In the genomic region with DNA sequence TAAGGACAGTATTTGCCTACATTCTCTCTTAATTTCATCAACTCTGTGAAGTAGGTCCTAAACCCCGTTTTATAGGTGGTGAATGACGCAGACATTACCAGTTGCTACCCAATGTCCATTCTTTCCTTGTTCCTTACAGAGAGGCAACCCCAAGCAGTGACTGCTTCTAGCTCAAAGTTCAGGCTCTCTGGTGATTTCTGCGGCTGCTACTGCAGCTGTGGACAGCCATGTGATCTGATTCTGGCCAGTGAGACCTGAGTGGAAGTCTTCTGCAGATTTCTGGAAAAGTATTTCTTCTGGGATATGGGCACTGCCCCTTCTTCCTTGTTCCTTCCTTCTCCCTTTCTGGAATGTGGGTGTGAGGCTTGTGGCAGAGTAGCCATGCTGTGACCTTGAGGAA, we compare ENCODE assay signal across 10 cellular contexts.
DNase-seq lines count a peak whose midpoint lies in the region; ATAC-seq, FAIRE-seq and TF ChIP-seq lines count a peak whose summit lies in the region.
"Had no signal": no experiment of that assay in that cellular context is flagged by ENCODE, and none has a peak within 500 bp of the region (broad histone marks: within the 10 kb centered on the region; RNA-seq: fewer than 3 reads in every experiment).

No MANE protein-coding gene starts in this region.

- H3K27ac Mint-ChIP-seq in activated CD4-positive, alpha-beta memory T cell treated with anti-CD3 and anti-CD28 coated beads for 36 hours = peak overlapping the region; percentile 91
- no peak overlapping the region for H3K27ac Mint-ChIP-seq in activated CD4-positive, alpha-beta memory T cell treated with anti-CD3 and anti-CD28 coated beads, Interleukin-2, amount 10 ng/mL, durations not matched to agents 7 days and 5 days
- H3K27ac Mint-ChIP-seq in activated naive CD8-positive, alpha-beta T cell treated with anti-CD3 and anti-CD28 coated beads, Interleukin-2, amount 10 ng/mL, durations not matched to agents 7 days and 5 days = peak overlapping the region; percentile 43

- TF ChIP-seq CTCF in HepG2 (CRISPR knock-in tag; IDR thresholded peaks at IDR 0.05) = no peak
- no peak for TF ChIP-seq CTCF in thoracic aorta (IDR thresholded peaks at IDR 0.05)
- TF ChIP-seq CTCF in lower lobe of right lung (IDR thresholded peaks at IDR 0.05) = no peak

- in situ Hi-C loops in HepG2 (cut with HindIII; ENCODE audit: extremely low pct_ligation_motif_present, low pct_unique_long_range_greater_than_20kb) = no loop called here

- no peak overlapping the region for H3K9ac ChIP-seq in HepG2 (ENCODE audit: insufficient read depth, low read depth, low read length)

- CTCF ChIA-PET in activated CD4-positive, alpha-beta memory T cell treated with anti-CD3 and anti-CD28 coated beads for 36 hours (lab: Charles Lee) = interaction anchor here (1.3 kb wide), 1 partner anchor 114 kb away, joined by 3 read pairs; no protein-coding TSS in a partner anchor
- CTCF ChIA-PET in activated CD4-positive, alpha-beta memory T cell treated with anti-CD3 and anti-CD28 coated beads, Interleukin-2, amount 10 ng/mL, durations not matched to agents 7 days and 5 days (lab: Charles Lee) = interaction anchor here (1.1 to 1.2 kb wide), 2 partner anchors 25 to 26 kb away, joined by 3 to 7 read pairs; no protein-coding TSS in a partner anchor
- CTCF ChIA-PET in HepG2 (lab: Yijun Ruan, JAX; ENCODE audit: low intra/inter-chr PET ratio, low total read pairs) = no interaction called here

- TF ChIP-seq RAD21 in HepG2 (CRISPR knock-in tag; IDR thresholded peaks at IDR 0.05) = no peak

- no peak overlapping the region for H3K27ac ChIP-seq in HepG2 (ENCODE audit: extremely low read length, insufficient read depth, low read length)
- peak overlapping the region; percentile 82 to 87 for H3K27ac ChIP-seq in thoracic aorta
- H3K27ac ChIP-seq in lower lobe of right lung = no peak overlapping the region

- POLR2A ChIA-PET in activated CD4-positive, alpha-beta memory T cell treated with anti-CD3 and anti-CD28 coated beads for 36 hours (lab: Charles Lee) = interaction anchor here (1.1 to 4.1 kb wide), 4 partner anchors 25 to 113 kb away, joined by 3 to 39 read pairs (median 8); no protein-coding TSS in a partner anchor
- POLR2A ChIA-PET in activated CD4-positive, alpha-beta memory T cell treated with anti-CD3 and anti-CD28 coated beads, Interleukin-2, amount 10 ng/mL, durations not matched to agents 7 days and 5 days (lab: Charles Lee) = interaction anchor here (0.8 to 11.5 kb wide), 16 partner anchors 21 to 141 kb away, joined by 3 to 630 read pairs (median 6); a partner anchor contains a TSS
- POLR2A ChIA-PET in activated naive CD8-positive, alpha-beta T cell treated with anti-CD3 and anti-CD28 coated beads, Interleukin-2, amount 10 ng/mL, durations not matched to agents 7 days and 5 days (lab: Charles Lee) = interaction anchor here (0.5 to 9.8 kb wide), 12 partner anchors 16 to 112 kb away, joined by 3 to 310 read pairs (median 5); a partner anchor contains a TSS
- POLR2A ChIA-PET in HepG2 (lab: Yijun Ruan, JAX) = interaction anchor here (1.2 to 6.6 kb wide), 6 partner anchors 9 to 85 kb away, joined by 3 to 66 read pairs (median 17); a partner anchor contains a TSS

- TF ChIP-seq EP300 in HepG2 (IDR thresholded peaks at IDR 0.05; ENCODE audit: low read depth in 2 of 2, low read length in 2 of 2) (no peak), HepG2 (CRISPR knock-in tag; IDR thresholded peaks at IDR 0.05; ENCODE audit: borderline replicate concordance) (no peak)

- H3K27me3 Mint-ChIP-seq in activated CD4-positive, alpha-beta memory T cell treated with anti-CD3 and anti-CD28 coated beads for 36 hours = no peaks in the 10 kb centered on the region
- H3K27me3 Mint-ChIP-seq in activated CD4-positive, alpha-beta memory T cell treated with anti-CD3 and anti-CD28 coated beads, Interleukin-2, amount 10 ng/mL, durations not matched to agents 7 days and 5 days = no peaks in the 10 kb centered on the region
- H3K27me3 Mint-ChIP-seq in activated naive CD8-positive, alpha-beta T cell treated with anti-CD3 and anti-CD28 coated beads, Interleukin-2, amount 10 ng/mL, durations not matched to agents 7 days and 5 days = no peaks in the 10 kb centered on the region

- WGBS in HepG2 (ENCODE audit: low lambda C conversion rate) = 12% methylated on average over 3 of the region's 3 CpGs

- no peaks in the 10 kb centered on the region for H3K79me2 ChIP-seq in HepG2 (ENCODE audit: insufficient read depth, low read length)

- FAIRE-seq in HepG2 (lab: Jason Lieb, UNC) = peak; percentile 60
- FAIRE-seq in GM19239 (lab: Jason Lieb, UNC) = no peak
- FAIRE-seq: bronchial epithelial cell had no signal

- H3K4me3 ChIP-seq in HepG2 (replicated peaks in 1 of 3; ENCODE audit: insufficient read depth in 1 of 3, low read depth in 2 of 3, low read length in 3 of 3) (no peak overlapping the region), thoracic aorta (no peak overlapping the region), lower lobe of right lung (no peak overlapping the region)

- H3K27me3 ChIP-seq in HepG2 (ENCODE audit: control insufficient read depth in 1 of 2, insufficient read depth in 2 of 2, low read length in 2 of 2) (no peaks in the 10 kb centered on the region), thoracic aorta (replicated peaks; ENCODE audit: insufficient read depth) (no peaks in the 10 kb centered on the region), lower lobe of right lung (ENCODE audit: low read depth) (no peaks in the 10 kb centered on the region)

- H3K36me3 Mint-ChIP-seq in activated CD4-positive, alpha-beta memory T cell treated with anti-CD3 and anti-CD28 coated beads for 36 hours = peaks cover 2% of the 10 kb centered on the region
- H3K36me3 Mint-ChIP-seq in activated CD4-positive, alpha-beta memory T cell treated with anti-CD3 and anti-CD28 coated beads, Interleukin-2, amount 10 ng/mL, durations not matched to agents 7 days and 5 days (ENCODE audit: low read depth) = peaks cover 13% of the 10 kb centered on the region
- peaks cover 25% of the 10 kb centered on the region for H3K36me3 Mint-ChIP-seq in activated naive CD8-positive, alpha-beta T cell treated with anti-CD3 and anti-CD28 coated beads, Interleukin-2, amount 10 ng/mL, durations not matched to agents 7 days and 5 days

- H3K36me3 ChIP-seq in HepG2 (replicated peaks in 1 of 2; ENCODE audit: control insufficient read depth in 1 of 2, insufficient read depth in 2 of 2, low read length in 2 of 2) (no peaks in the 10 kb centered on the region), thoracic aorta (no peaks in the 10 kb centered on the region), lower lobe of right lung (no peaks in the 10 kb centered on the region)

- intact Hi-C loops in activated CD4-positive, alpha-beta memory T cell treated with anti-CD3 and anti-CD28 coated beads for 36 hours (cut with micrococcal nuclease) = no loop called here
- intact Hi-C loops in HepG2 (cut with micrococcal nuclease; ENCODE audit: unreplicated experiment) (no loop called here), lower lobe of right lung (cut with DNase I) (no loop called here)

- no peak for DNase-seq in activated CD4-positive, alpha-beta memory T cell treated with anti-CD3 and anti-CD28 coated beads for 36 hours
- DNase-seq in activated CD4-positive, alpha-beta memory T cell treated with anti-CD3 and anti-CD28 coated beads, Interleukin-2, amount 10 ng/mL, durations not matched to agents 7 days and 5 days = no peak
- DNase-seq in activated naive CD8-positive, alpha-beta T cell treated with anti-CD3 and anti-CD28 coated beads, Interleukin-2, amount 10 ng/mL, durations not matched to agents 7 days and 5 days = no peak
- DNase-seq in HepG2 (ENCODE audit: low spot score) (no peak), thoracic aorta (ENCODE audit: low spot score) (no peak), GM19239 (ENCODE audit: insufficient read length, low spot score) (no peak), lower lobe of right lung (no peak)
- DNase-seq: NCI-H1092 treated with DMSO at 0.1 percent for 48 hours had no signal

- no peaks in the 10 kb centered on the region for H3K9me3 ChIP-seq in HepG2 (ENCODE audit: low read length)
- H3K9me3 ChIP-seq in thoracic aorta = no peaks in the 10 kb centered on the region
- no peaks in the 10 kb centered on the region for H3K9me3 ChIP-seq in lower lobe of right lung

- no peak overlapping the region for H3K4me3 Mint-ChIP-seq in activated CD4-positive, alpha-beta memory T cell treated with anti-CD3 and anti-CD28 coated beads for 36 hours
- no peak overlapping the region for H3K4me3 Mint-ChIP-seq in activated CD4-positive, alpha-beta memory T cell treated with anti-CD3 and anti-CD28 coated beads, Interleukin-2, amount 10 ng/mL, durations not matched to agents 7 days and 5 days
- H3K4me3 Mint-ChIP-seq in activated naive CD8-positive, alpha-beta T cell treated with anti-CD3 and anti-CD28 coated beads, Interleukin-2, amount 10 ng/mL, durations not matched to agents 7 days and 5 days = no peak overlapping the region

- H3K4me2 ChIP-seq in HepG2 (ENCODE audit: low read depth, low read length) = peak overlapping the region; percentile 30

- H3K4me1 ChIP-seq in HepG2 (ENCODE audit: insufficient read depth, low read length) = peaks cover 68% of the 10 kb centered on the region
- peaks cover 36 to 60% of the 10 kb centered on the region in 2 donors for H3K4me1 ChIP-seq in thoracic aorta (ENCODE audit: control insufficient read depth in 1 of 2, low read depth in 2 of 2)
- H3K4me1 ChIP-seq in lower lobe of right lung = peaks cover 55% of the 10 kb centered on the region

- no peaks in the 10 kb centered on the region for H4K20me1 ChIP-seq in HepG2 (ENCODE audit: insufficient read depth, low read length)

- no TSS peak for BruUV-seq in HepG2 (replicated peaks; lab: Mats Ljungman, UMichigan)

- peaks cover 88% of the 10 kb centered on the region for H3K4me1 Mint-ChIP-seq in activated CD4-positive, alpha-beta memory T cell treated with anti-CD3 and anti-CD28 coated beads for 36 hours (ENCODE audit: low read depth)
- peaks cover 79% of the 10 kb centered on the region for H3K4me1 Mint-ChIP-seq in activated CD4-positive, alpha-beta memory T cell treated with anti-CD3 and anti-CD28 coated beads, Interleukin-2, amount 10 ng/mL, durations not matched to agents 7 days and 5 days
- peaks cover 79% of the 10 kb centered on the region for H3K4me1 Mint-ChIP-seq in activated naive CD8-positive, alpha-beta T cell treated with anti-CD3 and anti-CD28 coated beads, Interleukin-2, amount 10 ng/mL, durations not matched to agents 7 days and 5 days

- H2AFZ ChIP-seq in HepG2 (ENCODE audit: low read length) = no peak overlapping the region

- TF ChIP-seq POLR2A in HepG2 (IDR thresholded peaks at IDR 0.05; ENCODE audit: insufficient read depth in 1 of 2, low read depth in 2 of 2, low read length in 2 of 2) = no peak

- H3K9me3 Mint-ChIP-seq in activated CD4-positive, alpha-beta memory T cell treated with anti-CD3 and anti-CD28 coated beads for 36 hours = no peaks in the 10 kb centered on the region
- no peaks in the 10 kb centered on the region for H3K9me3 Mint-ChIP-seq in activated CD4-positive, alpha-beta memory T cell treated with anti-CD3 and anti-CD28 coated beads, Interleukin-2, amount 10 ng/mL, durations not matched to agents 7 days and 5 days
- H3K9me3 Mint-ChIP-seq in activated naive CD8-positive, alpha-beta T cell treated with anti-CD3 and anti-CD28 coated beads, Interleukin-2, amount 10 ng/mL, durations not matched to agents 7 days and 5 days = no peaks in the 10 kb centered on the region

- no peak for ATAC-seq in activated naive CD8-positive, alpha-beta T cell treated with anti-CD3 and anti-CD28 coated beads, Interleukin-2, amount 10 ng/mL, durations not matched to agents 7 days and 5 days (ENCODE audit: low read depth)
- ATAC-seq in HepG2 (peak; percentile 36; the same call in 1 of the 3 replicates), thoracic aorta (ENCODE audit: insufficient number of reproducible peaks, low FRiP score, low read depth) (no peak), GM19463 (IDR thresholded peaks at IDR 0.05; ENCODE audit: unreplicated experiment) (no peak), lower lobe of right lung (no peak)

Comparison
In these comparisons a context has a peak if more than half of its experiments do, and no peak if none do; other contexts are left out.
1. H3K27ac ChIP-seq: peak in thoracic aorta (2 of 2); none in HepG2 (single experiment) and lower lobe of right lung (single experiment).